In the genomic region with DNA sequence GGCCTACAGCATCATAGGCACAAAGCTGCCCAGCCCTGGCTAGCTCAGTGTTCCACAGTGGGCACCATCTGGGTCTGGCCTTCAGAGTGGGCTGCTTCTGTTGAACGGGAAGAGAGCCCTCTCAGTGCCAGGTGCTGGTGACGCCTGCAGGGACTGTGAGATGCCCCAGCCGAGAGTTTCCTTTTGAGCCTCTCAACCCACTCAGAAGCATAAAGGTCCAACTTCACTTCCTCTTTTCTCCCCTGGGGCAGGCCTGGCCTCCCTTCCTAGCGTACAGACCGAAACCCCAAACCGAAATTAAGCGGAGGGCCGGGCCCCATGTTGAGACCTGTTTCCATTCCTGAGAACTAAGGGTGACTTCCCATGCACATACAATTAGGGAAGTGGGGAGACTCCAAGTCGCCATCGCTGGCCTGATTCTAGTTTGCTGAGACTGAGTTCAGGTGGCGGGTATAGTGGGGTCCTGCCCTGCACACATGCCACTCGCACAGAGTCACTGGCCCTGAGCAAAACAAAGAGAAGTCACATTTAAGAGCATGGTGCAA, we compare ENCODE assay signal across 10 cellular contexts. TPM values are rescaled to one million over a fixed set of nuclear protein-coding genes. Genes with fewer than 3 reads are reported as not detected.
DNase-seq lines count a peak whose midpoint lies in the region; ATAC-seq and TF ChIP-seq lines count a peak whose summit lies in the region.
"Had no signal": no experiment of that assay in that cellular context is flagged by ENCODE, and none has a peak within 500 bp of the region (broad histone marks: within the 10 kb centered on the region; RNA-seq: fewer than 3 reads in every experiment).

No MANE protein-coding gene starts in this region.

- ATAC-seq in HG02943 (IDR thresholded peaks at IDR 0.05; ENCODE audit: low read depth, unreplicated experiment) (peak; percentile 70), lower lobe of right lung (peak; percentile 67 to 83)

- H3K4me3 Mint-ChIP-seq in activated CD4-positive, alpha-beta T cell treated with anti-CD3 and anti-CD28 coated beads, Interleukin-2, amount 10 ng/mL, durations not matched to agents 24 days and 14 days, result peak overlapping the region; percentile 73

- intact Hi-C loops in activated CD4-positive, alpha-beta T cell treated with anti-CD3 and anti-CD28 coated beads, Interleukin-2, amount 10 ng/mL, durations not matched to agents 24 days and 14 days (cut with micrococcal nuclease), result loop anchor here (1.0 to 2.0 kb wide), 5 partner anchors 7 to 67 kb away; partner anchors contain the start of genes FAM32A, HSH2D and RAB8A
- intact Hi-C loops in lower lobe of right lung (cut with DNase I), result no loop called here

- no peaks in the 10 kb centered on the region for H3K9me3 Mint-ChIP-seq in activated CD4-positive, alpha-beta T cell treated with anti-CD3 and anti-CD28 coated beads, Interleukin-2, amount 10 ng/mL, durations not matched to agents 24 days and 14 days

- no peak overlapping the region for H3K9ac ChIP-seq in smooth muscle cell (ENCODE audit: low read depth)

- H2AFZ ChIP-seq in smooth muscle cell (ENCODE audit: low read depth), result no peak overlapping the region

- H3K4me1 ChIP-seq in lower lobe of right lung (peaks cover 60% of the 10 kb centered on the region), smooth muscle cell (ENCODE audit: low read depth) (no peaks in the 10 kb centered on the region)
- H3K4me1 ChIP-seq: A549 had no signal

- peaks cover 80% of the 10 kb centered on the region for H3K36me3 ChIP-seq in lower lobe of right lung
- H3K36me3 ChIP-seq in smooth muscle cell (ENCODE audit: low read depth), result peaks cover 6% of the 10 kb centered on the region

- no peak overlapping the region for H3K4me2 ChIP-seq in smooth muscle cell
- H3K4me2 ChIP-seq: A549 had no signal

- no peaks in the 10 kb centered on the region for H3F3A ChIP-seq in smooth muscle cell (ENCODE audit: low read depth)

- H3K9me3 ChIP-seq in lower lobe of right lung, result no peaks in the 10 kb centered on the region
- H3K9me3 ChIP-seq in smooth muscle cell (replicated peaks; ENCODE audit: low read depth), result no peaks in the 10 kb centered on the region
- H3K9me3 ChIP-seq: A549 had no signal

- peaks cover 31% of the 10 kb centered on the region for H3K79me2 ChIP-seq in smooth muscle cell (ENCODE audit: low read depth)

- no peak overlapping the region for H3K4me3 ChIP-seq in lower lobe of right lung
- no peak overlapping the region for H3K4me3 ChIP-seq in smooth muscle cell
- H3K4me3 ChIP-seq: A549 had no signal

- peaks cover 64% of the 10 kb centered on the region for H3K36me3 Mint-ChIP-seq in activated CD4-positive, alpha-beta T cell treated with anti-CD3 and anti-CD28 coated beads, Interleukin-2, amount 10 ng/mL, durations not matched to agents 24 days and 14 days (ENCODE audit: low read depth)

- H3K4me1 Mint-ChIP-seq in activated CD4-positive, alpha-beta T cell treated with anti-CD3 and anti-CD28 coated beads, Interleukin-2, amount 10 ng/mL, durations not matched to agents 24 days and 14 days, result peaks cover 46% of the 10 kb centered on the region

- no peaks in the 10 kb centered on the region for H3K27me3 Mint-ChIP-seq in activated CD4-positive, alpha-beta T cell treated with anti-CD3 and anti-CD28 coated beads, Interleukin-2, amount 10 ng/mL, durations not matched to agents 24 days and 14 days

- TF ChIP-seq CTCF in lower lobe of right lung (IDR thresholded peaks at IDR 0.05) (no peak), smooth muscle cell (IDR thresholded peaks at IDR 0.05; ENCODE audit: borderline replicate concordance, insufficient read depth, poor library complexity, severe bottlenecking) (no peak)

- peak overlapping the region; percentile 69 for H3K27ac ChIP-seq in lower lobe of right lung
- no peak overlapping the region for H3K27ac ChIP-seq in smooth muscle cell (ENCODE audit: low read depth)
- H3K27ac ChIP-seq: A549 had no signal

- H3K27me3 ChIP-seq in lower lobe of right lung (ENCODE audit: low read depth), result no peaks in the 10 kb centered on the region
- no peaks in the 10 kb centered on the region for H3K27me3 ChIP-seq in smooth muscle cell (ENCODE audit: low read depth)

- WGBS in smooth muscle cell (ENCODE audit: low lambda C conversion rate), result 98% methylated on average over 12 of the region's 12 CpGs

- peaks cover 39% of the 10 kb centered on the region for H4K20me1 ChIP-seq in smooth muscle cell (ENCODE audit: low read depth)

- peak; percentile 82 for DNase-seq in activated CD4-positive, alpha-beta T cell treated with anti-CD3 and anti-CD28 coated beads, Interleukin-2, amount 10 ng/mL, durations not matched to agents 24 days and 14 days
- DNase-seq in activated CD4-positive, alpha-beta T cell treated with anti-CD3 and anti-CD28 coated beads, Interleukin-2, amount 50 U/mL, for 4 hours, result no peak
- DNase-seq in SIG-M5 treated with dmso at 0.1 percent for 504 hours (lab: John Stamatoyannopoulos, UW; ENCODE audit: unreplicated experiment), result peak; percentile 93
- peak; percentile 76 for DNase-seq in lower lobe of right lung
- no peak for DNase-seq in NCI-H446 treated with DMSO at 0.1 percent for 48 hours (lab: John Stamatoyannopoulos, UW)
- DNase-seq in NCI-H748 (lab: John Stamatoyannopoulos, UW; ENCODE audit: unreplicated experiment), result no peak
- DNase-seq in smooth muscle cell (lab: John Stamatoyannopoulos, UW; ENCODE audit: unreplicated experiment), result no peak

- H3K27ac Mint-ChIP-seq in activated CD4-positive, alpha-beta T cell treated with anti-CD3 and anti-CD28 coated beads, Interleukin-2, amount 10 ng/mL, durations not matched to agents 24 days and 14 days, result peak overlapping the region; percentile 94

RNA-seq across cellular contexts. Expression of gene RAB8A, which starts 6.9 kb away (rescaled TPM):
- total RNA-seq in activated CD4-positive, alpha-beta T cell treated with anti-CD3 and anti-CD28 coated beads, Interleukin-2, amount 10 ng/mL, durations not matched to agents 24 days and 14 days, result 227 and 247 TPM in 2 replicates
- total RNA-seq in lower lobe of right lung (110 TPM), smooth muscle cell (47.3 and 60.2 TPM in 2 replicates)
- 90.5 and 96.0 TPM in 2 replicates for polyA plus RNA-seq in smooth muscle cell

RNA-seq across cellular contexts. Expression of gene HSH2D, which starts 24.9 kb away (rescaled TPM):
- total RNA-seq in activated CD4-positive, alpha-beta T cell treated with anti-CD3 and anti-CD28 coated beads, Interleukin-2, amount 10 ng/mL, durations not matched to agents 24 days and 14 days, result 22.7 and 23.1 TPM in 2 replicates
- total RNA-seq in lower lobe of right lung (8.2 TPM), smooth muscle cell (0.22 TPM in 1 of 2 replicates, not detected in the other)
- 0.07 and 0.17 TPM in 2 replicates for polyA plus RNA-seq in smooth muscle cell
- total RNA-seq: glomerular endothelial cell had no signal

RNA-seq across cellular contexts. Expression of gene TPM4, which starts 42.3 kb away (rescaled TPM):
- total RNA-seq in activated CD4-positive, alpha-beta T cell treated with anti-CD3 and anti-CD28 coated beads, Interleukin-2, amount 10 ng/mL, durations not matched to agents 24 days and 14 days, result 283 and 291 TPM in 2 replicates
- 319 TPM for total RNA-seq in lower lobe of right lung
- total RNA-seq in smooth muscle cell, result 1,074 and 1,158 TPM in 2 replicates
- polyA plus RNA-seq in smooth muscle cell, result 921 and 1,070 TPM in 2 replicates

RNA-seq across cellular contexts. Expression of gene CIB3, which starts 54.8 kb away (rescaled TPM):
- total RNA-seq in activated CD4-positive, alpha-beta T cell treated with anti-CD3 and anti-CD28 coated beads, Interleukin-2, amount 10 ng/mL, durations not matched to agents 24 days and 14 days, result not detected in 2 replicates
- total RNA-seq in lower lobe of right lung, result not detected
- total RNA-seq in smooth muscle cell, result not detected in 2 replicates
- polyA plus RNA-seq in smooth muscle cell, result not detected in 2 replicates
- total RNA-seq: glomerular endothelial cell had no signal
- polyA plus RNA-seq: A549 had no signal

Comparison
In these comparisons a context has a peak if more than half of its experiments do, and no peak if none do; other contexts are left out.
1. DNase-seq: peak in activated CD4-positive, alpha-beta T cell treated with anti-CD3 and anti-CD28 coated beads, Interleukin-2, amount 10 ng/mL, durations not matched to agents 24 days and 14 days (single experiment), SIG-M5 treated with dmso at 0.1 percent for 504 hours (single experiment) and lower lobe of right lung (single experiment); none in activated CD4-positive, alpha-beta T cell treated with anti-CD3 and anti-CD28 coated beads, Interleukin-2, amount 50 U/mL, for 4 hours (0 of 2), NCI-H446 treated with DMSO at 0.1 percent for 48 hours (single experiment), NCI-H748 (single experiment) and smooth muscle cell (single experiment).